ENCODE assay signal across 2 cellular contexts in the genomic region with DNA sequence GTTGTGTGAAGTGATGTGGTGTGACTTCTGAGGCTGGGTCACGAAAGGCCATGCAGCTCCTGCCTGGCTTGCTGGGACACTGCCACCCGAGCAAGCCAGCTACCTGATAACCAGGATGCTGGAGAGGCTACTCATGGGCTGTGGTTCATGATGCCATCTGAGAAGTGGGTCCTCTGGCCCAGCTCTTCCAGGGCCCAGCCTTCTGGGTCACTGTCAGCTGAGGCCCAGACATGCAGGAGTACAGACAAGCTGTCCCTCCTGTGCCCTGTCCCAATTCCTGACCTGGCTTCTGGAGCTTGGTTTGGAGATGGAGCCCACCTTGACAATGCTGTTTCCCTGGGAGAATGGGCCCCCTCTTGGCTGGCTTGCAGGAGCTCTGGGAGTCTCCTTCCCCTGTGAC.
TF ChIP-seq lines count a peak whose summit lies in the region.

No MANE protein-coding gene starts in this region.

TF ChIP-seq in SK-N-SH, 30 proteins besides CTCF, POLR2A, EP300 and RAD21 (continued from another document):
- TF ChIP-seq, protein P1, sequence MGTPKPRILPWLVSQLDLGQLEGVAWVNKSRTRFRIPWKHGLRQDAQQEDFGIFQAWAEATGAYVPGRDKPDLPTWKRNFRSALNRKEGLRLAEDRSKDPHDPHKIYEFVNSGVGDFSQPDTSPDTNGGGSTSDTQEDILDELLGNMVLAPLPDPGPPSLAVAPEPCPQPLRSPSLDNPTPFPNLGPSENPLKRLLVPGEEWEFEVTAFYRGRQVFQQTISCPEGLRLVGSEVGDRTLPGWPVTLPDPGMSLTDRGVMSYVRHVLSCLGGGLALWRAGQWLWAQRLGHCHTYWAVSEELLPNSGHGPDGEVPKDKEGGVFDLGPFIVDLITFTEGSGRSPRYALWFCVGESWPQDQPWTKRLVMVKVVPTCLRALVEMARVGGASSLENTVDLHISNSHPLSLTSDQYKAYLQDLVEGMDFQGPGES (IDR thresholded peaks at IDR 0.05; ENCODE audit: low read depth, low read length) = no peak
- no peak for TF ChIP-seq POLR2AphosphoS5 (IDR thresholded peaks at IDR 0.05; ENCODE audit: low read depth, low read length)
- TF ChIP-seq FOSL2 (IDR thresholded peaks at IDR 0.05; ENCODE audit: borderline replicate concordance, low read depth) = no peak
- TF ChIP-seq JUND (IDR thresholded peaks at IDR 0.05) = no peak
- no peak for TF ChIP-seq NRF1 (IDR thresholded peaks at IDR 0.05; ENCODE audit: low read depth, low read length)
- TF ChIP-seq EZH2phosphoT487 (IDR thresholded peaks at IDR 0.05; ENCODE audit: borderline replicate concordance, low read depth) = no peak
- TF ChIP-seq RFX5 (IDR thresholded peaks at IDR 0.05; ENCODE audit: low read length) = no peak
- TF ChIP-seq MEF2A (IDR thresholded peaks at IDR 0.05; ENCODE audit: borderline replicate concordance, low read depth) = no peak
- TF ChIP-seq, protein P2, sequence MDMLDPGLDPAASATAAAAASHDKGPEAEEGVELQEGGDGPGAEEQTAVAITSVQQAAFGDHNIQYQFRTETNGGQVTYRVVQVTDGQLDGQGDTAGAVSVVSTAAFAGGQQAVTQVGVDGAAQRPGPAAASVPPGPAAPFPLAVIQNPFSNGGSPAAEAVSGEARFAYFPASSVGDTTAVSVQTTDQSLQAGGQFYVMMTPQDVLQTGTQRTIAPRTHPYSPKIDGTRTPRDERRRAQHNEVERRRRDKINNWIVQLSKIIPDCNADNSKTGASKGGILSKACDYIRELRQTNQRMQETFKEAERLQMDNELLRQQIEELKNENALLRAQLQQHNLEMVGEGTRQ (IDR thresholded peaks at IDR 0.05; ENCODE audit: borderline replicate concordance, low read depth, low read length) = no peak
- no peak for TF ChIP-seq GABPA (IDR thresholded peaks at IDR 0.05; ENCODE audit: low read depth)
- no peak for TF ChIP-seq TEAD4 (IDR thresholded peaks at IDR 0.05; ENCODE audit: borderline replicate concordance, insufficient read depth)
- TF ChIP-seq FOXM1 (IDR thresholded peaks at IDR 0.05; ENCODE audit: low read depth) = no peak
- TF ChIP-seq, protein P3, sequence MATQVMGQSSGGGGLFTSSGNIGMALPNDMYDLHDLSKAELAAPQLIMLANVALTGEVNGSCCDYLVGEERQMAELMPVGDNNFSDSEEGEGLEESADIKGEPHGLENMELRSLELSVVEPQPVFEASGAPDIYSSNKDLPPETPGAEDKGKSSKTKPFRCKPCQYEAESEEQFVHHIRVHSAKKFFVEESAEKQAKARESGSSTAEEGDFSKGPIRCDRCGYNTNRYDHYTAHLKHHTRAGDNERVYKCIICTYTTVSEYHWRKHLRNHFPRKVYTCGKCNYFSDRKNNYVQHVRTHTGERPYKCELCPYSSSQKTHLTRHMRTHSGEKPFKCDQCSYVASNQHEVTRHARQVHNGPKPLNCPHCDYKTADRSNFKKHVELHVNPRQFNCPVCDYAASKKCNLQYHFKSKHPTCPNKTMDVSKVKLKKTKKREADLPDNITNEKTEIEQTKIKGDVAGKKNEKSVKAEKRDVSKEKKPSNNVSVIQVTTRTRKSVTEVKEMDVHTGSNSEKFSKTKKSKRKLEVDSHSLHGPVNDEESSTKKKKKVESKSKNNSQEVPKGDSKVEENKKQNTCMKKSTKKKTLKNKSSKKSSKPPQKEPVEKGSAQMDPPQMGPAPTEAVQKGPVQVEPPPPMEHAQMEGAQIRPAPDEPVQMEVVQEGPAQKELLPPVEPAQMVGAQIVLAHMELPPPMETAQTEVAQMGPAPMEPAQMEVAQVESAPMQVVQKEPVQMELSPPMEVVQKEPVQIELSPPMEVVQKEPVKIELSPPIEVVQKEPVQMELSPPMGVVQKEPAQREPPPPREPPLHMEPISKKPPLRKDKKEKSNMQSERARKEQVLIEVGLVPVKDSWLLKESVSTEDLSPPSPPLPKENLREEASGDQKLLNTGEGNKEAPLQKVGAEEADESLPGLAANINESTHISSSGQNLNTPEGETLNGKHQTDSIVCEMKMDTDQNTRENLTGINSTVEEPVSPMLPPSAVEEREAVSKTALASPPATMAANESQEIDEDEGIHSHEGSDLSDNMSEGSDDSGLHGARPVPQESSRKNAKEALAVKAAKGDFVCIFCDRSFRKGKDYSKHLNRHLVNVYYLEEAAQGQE (IDR thresholded peaks at IDR 0.05; ENCODE audit: low read depth, low read length) = no peak
- no peak for TF ChIP-seq RXRA (IDR thresholded peaks at IDR 0.05; ENCODE audit: borderline replicate concordance, low read depth)
- TF ChIP-seq NFIC (IDR thresholded peaks at IDR 0.05; ENCODE audit: borderline replicate concordance) = no peak
- no peak for TF ChIP-seq SMC3 (IDR thresholded peaks at IDR 0.05; ENCODE audit: low read depth, low read length)
- no peak for TF ChIP-seq SIN3A (IDR thresholded peaks at IDR 0.05; ENCODE audit: borderline replicate concordance, low read depth, low read length)

TF ChIP-seq in SK-N-SH treated with all-trans-retinoic acid at 6 μM for 48 hours, 23 proteins besides CTCF, POLR2A, EP300 and RAD21 (continued from another document):
- TF ChIP-seq, protein P4, sequence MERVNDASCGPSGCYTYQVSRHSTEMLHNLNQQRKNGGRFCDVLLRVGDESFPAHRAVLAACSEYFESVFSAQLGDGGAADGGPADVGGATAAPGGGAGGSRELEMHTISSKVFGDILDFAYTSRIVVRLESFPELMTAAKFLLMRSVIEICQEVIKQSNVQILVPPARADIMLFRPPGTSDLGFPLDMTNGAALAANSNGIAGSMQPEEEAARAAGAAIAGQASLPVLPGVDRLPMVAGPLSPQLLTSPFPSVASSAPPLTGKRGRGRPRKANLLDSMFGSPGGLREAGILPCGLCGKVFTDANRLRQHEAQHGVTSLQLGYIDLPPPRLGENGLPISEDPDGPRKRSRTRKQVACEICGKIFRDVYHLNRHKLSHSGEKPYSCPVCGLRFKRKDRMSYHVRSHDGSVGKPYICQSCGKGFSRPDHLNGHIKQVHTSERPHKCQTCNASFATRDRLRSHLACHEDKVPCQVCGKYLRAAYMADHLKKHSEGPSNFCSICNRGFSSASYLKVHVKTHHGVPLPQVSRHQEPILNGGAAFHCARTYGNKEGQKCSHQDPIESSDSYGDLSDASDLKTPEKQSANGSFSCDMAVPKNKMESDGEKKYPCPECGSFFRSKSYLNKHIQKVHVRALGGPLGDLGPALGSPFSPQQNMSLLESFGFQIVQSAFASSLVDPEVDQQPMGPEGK (CRISPR knock-in tag; IDR thresholded peaks at IDR 0.05; ENCODE audit: borderline replicate concordance) = no peak
- TF ChIP-seq TCF4 (CRISPR knock-in tag; IDR thresholded peaks at IDR 0.05; ENCODE audit: borderline replicate concordance) = no peak
- no peak for TF ChIP-seq ZNF8 (CRISPR knock-in tag; IDR thresholded peaks at IDR 0.05)
- TF ChIP-seq ZFP3 (CRISPR knock-in tag; IDR thresholded peaks at IDR 0.05) = no peak
- TF ChIP-seq ZC3H10 (CRISPR knock-in tag; IDR thresholded peaks at IDR 0.05) = no peak
- TF ChIP-seq OSR1 (CRISPR knock-in tag; IDR thresholded peaks at IDR 0.05) = no peak
- no peak for TF ChIP-seq ESRRG (CRISPR knock-in tag; IDR thresholded peaks at IDR 0.05)
- TF ChIP-seq, protein P5, sequence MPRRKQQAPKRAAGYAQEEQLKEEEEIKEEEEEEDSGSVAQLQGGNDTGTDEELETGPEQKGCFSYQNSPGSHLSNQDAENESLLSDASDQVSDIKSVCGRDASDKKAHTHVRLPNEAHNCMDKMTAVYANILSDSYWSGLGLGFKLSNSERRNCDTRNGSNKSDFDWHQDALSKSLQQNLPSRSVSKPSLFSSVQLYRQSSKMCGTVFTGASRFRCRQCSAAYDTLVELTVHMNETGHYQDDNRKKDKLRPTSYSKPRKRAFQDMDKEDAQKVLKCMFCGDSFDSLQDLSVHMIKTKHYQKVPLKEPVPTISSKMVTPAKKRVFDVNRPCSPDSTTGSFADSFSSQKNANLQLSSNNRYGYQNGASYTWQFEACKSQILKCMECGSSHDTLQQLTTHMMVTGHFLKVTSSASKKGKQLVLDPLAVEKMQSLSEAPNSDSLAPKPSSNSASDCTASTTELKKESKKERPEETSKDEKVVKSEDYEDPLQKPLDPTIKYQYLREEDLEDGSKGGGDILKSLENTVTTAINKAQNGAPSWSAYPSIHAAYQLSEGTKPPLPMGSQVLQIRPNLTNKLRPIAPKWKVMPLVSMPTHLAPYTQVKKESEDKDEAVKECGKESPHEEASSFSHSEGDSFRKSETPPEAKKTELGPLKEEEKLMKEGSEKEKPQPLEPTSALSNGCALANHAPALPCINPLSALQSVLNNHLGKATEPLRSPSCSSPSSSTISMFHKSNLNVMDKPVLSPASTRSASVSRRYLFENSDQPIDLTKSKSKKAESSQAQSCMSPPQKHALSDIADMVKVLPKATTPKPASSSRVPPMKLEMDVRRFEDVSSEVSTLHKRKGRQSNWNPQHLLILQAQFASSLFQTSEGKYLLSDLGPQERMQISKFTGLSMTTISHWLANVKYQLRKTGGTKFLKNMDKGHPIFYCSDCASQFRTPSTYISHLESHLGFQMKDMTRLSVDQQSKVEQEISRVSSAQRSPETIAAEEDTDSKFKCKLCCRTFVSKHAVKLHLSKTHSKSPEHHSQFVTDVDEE (CRISPR knock-in tag; IDR thresholded peaks at IDR 0.05) = no peak
- no peak for TF ChIP-seq TOX (CRISPR knock-in tag; IDR thresholded peaks at IDR 0.05; ENCODE audit: borderline replicate concordance)
- no peak for TF ChIP-seq PPARA (CRISPR knock-in tag; IDR thresholded peaks at IDR 0.05; ENCODE audit: borderline replicate concordance)
- TF ChIP-seq ISL1 (CRISPR knock-in tag; IDR thresholded peaks at IDR 0.05) = no peak
- no peak for TF ChIP-seq GLIS3 (CRISPR knock-in tag; IDR thresholded peaks at IDR 0.05)
- no peak for TF ChIP-seq ZNF565 (CRISPR knock-in tag; conservative IDR thresholded peaks at IDR 0.05; ENCODE audit: low read depth)
- no peak for TF ChIP-seq ZNF70 (CRISPR knock-in tag; IDR thresholded peaks at IDR 0.05)
- TF ChIP-seq, protein P6, sequence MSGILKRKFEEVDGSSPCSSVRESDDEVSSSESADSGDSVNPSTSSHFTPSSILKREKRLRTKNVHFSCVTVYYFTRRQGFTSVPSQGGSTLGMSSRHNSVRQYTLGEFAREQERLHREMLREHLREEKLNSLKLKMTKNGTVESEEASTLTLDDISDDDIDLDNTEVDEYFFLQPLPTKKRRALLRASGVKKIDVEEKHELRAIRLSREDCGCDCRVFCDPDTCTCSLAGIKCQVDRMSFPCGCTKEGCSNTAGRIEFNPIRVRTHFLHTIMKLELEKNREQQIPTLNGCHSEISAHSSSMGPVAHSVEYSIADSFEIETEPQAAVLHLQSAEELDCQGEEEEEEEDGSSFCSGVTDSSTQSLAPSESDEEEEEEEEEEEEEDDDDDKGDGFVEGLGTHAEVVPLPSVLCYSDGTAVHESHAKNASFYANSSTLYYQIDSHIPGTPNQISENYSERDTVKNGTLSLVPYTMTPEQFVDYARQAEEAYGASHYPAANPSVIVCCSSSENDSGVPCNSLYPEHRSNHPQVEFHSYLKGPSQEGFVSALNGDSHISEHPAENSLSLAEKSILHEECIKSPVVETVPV (CRISPR knock-in tag; IDR thresholded peaks at IDR 0.05) = no peak
- TF ChIP-seq, protein P7, sequence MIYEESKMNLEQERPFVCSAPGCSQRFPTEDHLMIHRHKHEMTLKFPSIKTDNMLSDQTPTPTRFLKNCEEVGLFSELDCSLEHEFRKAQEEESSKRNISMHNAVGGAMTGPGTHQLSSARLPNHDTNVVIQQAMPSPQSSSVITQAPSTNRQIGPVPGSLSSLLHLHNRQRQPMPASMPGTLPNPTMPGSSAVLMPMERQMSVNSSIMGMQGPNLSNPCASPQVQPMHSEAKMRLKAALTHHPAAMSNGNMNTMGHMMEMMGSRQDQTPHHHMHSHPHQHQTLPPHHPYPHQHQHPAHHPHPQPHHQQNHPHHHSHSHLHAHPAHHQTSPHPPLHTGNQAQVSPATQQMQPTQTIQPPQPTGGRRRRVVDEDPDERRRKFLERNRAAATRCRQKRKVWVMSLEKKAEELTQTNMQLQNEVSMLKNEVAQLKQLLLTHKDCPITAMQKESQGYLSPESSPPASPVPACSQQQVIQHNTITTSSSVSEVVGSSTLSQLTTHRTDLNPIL (CRISPR knock-in tag; IDR thresholded peaks at IDR 0.05; ENCODE audit: low read depth) = no peak
